1 cellular context compared by ENCODE assay signal in genomic region chr1:201941420-201942128, GRCh38.
A peak's percentile ranks its signal among the peaks of the same experiment; 100 is the strongest.
TF ChIP-seq lines count a peak whose summit lies in the region.

No MANE protein-coding gene starts in this region.

TF ChIP-seq in K562, 482 proteins besides CTCF, POLR2A, EP300 and RAD21 (continued from another document and continues in another):
- no peak for TF ChIP-seq ZNF407 (IDR thresholded peaks at IDR 0.05; ENCODE audit: low read depth)
- TF ChIP-seq ETV6 (IDR thresholded peaks at IDR 0.05; ENCODE audit: borderline replicate concordance in 1 of 2, low read depth in 2 of 2, low read length in 1 of 2), result no peak; a peak in 2 of 4 replicates
- TF ChIP-seq ETV6 (CRISPR knock-in tag; IDR thresholded peaks at IDR 0.05; ENCODE audit: borderline replicate concordance), result no peak
- no peak for TF ChIP-seq ZBTB40 (IDR thresholded peaks at IDR 0.05)
- no peak for TF ChIP-seq ZBTB40 (CRISPR knock-in tag; IDR thresholded peaks at IDR 0.05)
- no peak for TF ChIP-seq HNRNPUL1 (IDR thresholded peaks at IDR 0.05; ENCODE audit: low read length)
- TF ChIP-seq ZNF197 (CRISPR knock-in tag; IDR thresholded peaks at IDR 0.05; ENCODE audit: low read depth), result no peak
- TF ChIP-seq KDM2B (CRISPR knock-in tag; IDR thresholded peaks at IDR 0.05), result no peak
- TF ChIP-seq ZNF184 (CRISPR knock-in tag; IDR thresholded peaks at IDR 0.05), result no peak
- TF ChIP-seq ZNF347 (CRISPR knock-in tag; IDR thresholded peaks at IDR 0.05; ENCODE audit: low read depth), result no peak
- TF ChIP-seq ZNF57 (CRISPR knock-in tag; IDR thresholded peaks at IDR 0.05), result no peak
- no peak; the same call in 1 of the 2 replicates for TF ChIP-seq ZEB2 (IDR thresholded peaks at IDR 0.05)
- TF ChIP-seq E2F8 (IDR thresholded peaks at IDR 0.05; ENCODE audit: low read depth, partially characterized antibody), result no peak
- TF ChIP-seq ZNF140 (CRISPR knock-in tag; IDR thresholded peaks at IDR 0.05), result 0 out of 2 replicates have a peak, but pooled peaks have one; percentile 34
- TF ChIP-seq ZNF133 (CRISPR knock-in tag; IDR thresholded peaks at IDR 0.05), result no peak
- 0 out of 2 replicates have a peak, but pooled peaks have one; percentile 6 for TF ChIP-seq FOXP1 (CRISPR knock-in tag; IDR thresholded peaks at IDR 0.05)
- no peak for TF ChIP-seq FOXA1 (IDR thresholded peaks at IDR 0.05; ENCODE audit: borderline replicate concordance)
- TF ChIP-seq ZBTB49 (CRISPR knock-in tag; IDR thresholded peaks at IDR 0.05; ENCODE audit: borderline replicate concordance), result no peak
- peak; percentile 75 for TF ChIP-seq ZBTB17 (CRISPR knock-in tag; IDR thresholded peaks at IDR 0.05)
- 0 out of 2 replicates have a peak, but pooled peaks have one; percentile 6 for TF ChIP-seq MTA2 (IDR thresholded peaks at IDR 0.05; ENCODE audit: low read depth)
- no peak for TF ChIP-seq ZFP30 (CRISPR knock-in tag; IDR thresholded peaks at IDR 0.05; ENCODE audit: borderline replicate concordance)
- no peak for TF ChIP-seq ARNT (IDR thresholded peaks at IDR 0.05)
- no peak for TF ChIP-seq ZNF639 (CRISPR knock-in tag; conservative IDR thresholded peaks at IDR 0.05 in 1 of 2, IDR thresholded peaks at IDR 0.05 in 1 of 2)
- no peak for TF ChIP-seq ESRRB (CRISPR knock-in tag; IDR thresholded peaks at IDR 0.05; ENCODE audit: borderline replicate concordance)
- peak in 1 of 2 experiments; percentile 61; a peak in 1 of 3 replicates for TF ChIP-seq CBX3 (IDR thresholded peaks at IDR 0.05; ENCODE audit: borderline replicate concordance in 1 of 2, low read length in 2 of 2)
- no peak for TF ChIP-seq MCM5 (IDR thresholded peaks at IDR 0.05; ENCODE audit: low read depth)
- TF ChIP-seq DNMT1 (IDR thresholded peaks at IDR 0.05), result no peak
- no peak for TF ChIP-seq FIP1L1 (IDR thresholded peaks at IDR 0.05; ENCODE audit: low read depth, low read length, poor library complexity, severe bottlenecking)
- no peak for TF ChIP-seq NR2C2 (CRISPR knock-in tag; IDR thresholded peaks at IDR 0.05)
- TF ChIP-seq NR2C2 (tag; IDR thresholded peaks at IDR 0.05), result peak; percentile 71
- no peak for TF ChIP-seq MLLT1 (IDR thresholded peaks at IDR 0.05)
- TF ChIP-seq JUN (IDR thresholded peaks at IDR 0.05; ENCODE audit: borderline replicate concordance, low read depth, low read length), result no peak
- TF ChIP-seq JUN (CRISPR knock-in tag; IDR thresholded peaks at IDR 0.05; ENCODE audit: borderline replicate concordance), result no peak
